ENCODE assay signal across 1 cellular context in genomic region chr9:112174965-112175795, GRCh38.
TF ChIP-seq lines count a peak whose summit lies in the region.

Gene SUSD1, minus strand, starts transcription at chr9:112175297. Its CDS starts 62 bp downstream, at chr9:112175235.

TF ChIP-seq in K562, 482 proteins besides CTCF, POLR2A, EP300 and RAD21 (continued from another document and continues in another):
- TF ChIP-seq ARID4B (CRISPR knock-in tag; IDR thresholded peaks at IDR 0.05) = no peak
- TF ChIP-seq GTF2F1 (IDR thresholded peaks at IDR 0.05; ENCODE audit: low read depth, low read length) = no peak
- TF ChIP-seq C11orf30 (IDR thresholded peaks at IDR 0.05; ENCODE audit: low read depth) = no peak
- TF ChIP-seq FIP1L1 (IDR thresholded peaks at IDR 0.05; ENCODE audit: low read depth, low read length, poor library complexity, severe bottlenecking) = peak; percentile 77
- TF ChIP-seq KLF13 (tag; IDR thresholded peaks at IDR 0.05; ENCODE audit: borderline replicate concordance, low read depth) = no peak
- TF ChIP-seq BRCA1 (IDR thresholded peaks at IDR 0.05) = no peak
- TF ChIP-seq BRCA1 (CRISPR knock-in tag; IDR thresholded peaks at IDR 0.05) = no peak
- TF ChIP-seq ZNF12 (CRISPR knock-in tag; IDR thresholded peaks at IDR 0.05) = no peak
- peak; percentile 98 for TF ChIP-seq CCNT2 (IDR thresholded peaks at IDR 0.05; ENCODE audit: borderline replicate concordance, extremely low read depth, insufficient read length, low read depth, low read length)
- TF ChIP-seq, protein P1, sequence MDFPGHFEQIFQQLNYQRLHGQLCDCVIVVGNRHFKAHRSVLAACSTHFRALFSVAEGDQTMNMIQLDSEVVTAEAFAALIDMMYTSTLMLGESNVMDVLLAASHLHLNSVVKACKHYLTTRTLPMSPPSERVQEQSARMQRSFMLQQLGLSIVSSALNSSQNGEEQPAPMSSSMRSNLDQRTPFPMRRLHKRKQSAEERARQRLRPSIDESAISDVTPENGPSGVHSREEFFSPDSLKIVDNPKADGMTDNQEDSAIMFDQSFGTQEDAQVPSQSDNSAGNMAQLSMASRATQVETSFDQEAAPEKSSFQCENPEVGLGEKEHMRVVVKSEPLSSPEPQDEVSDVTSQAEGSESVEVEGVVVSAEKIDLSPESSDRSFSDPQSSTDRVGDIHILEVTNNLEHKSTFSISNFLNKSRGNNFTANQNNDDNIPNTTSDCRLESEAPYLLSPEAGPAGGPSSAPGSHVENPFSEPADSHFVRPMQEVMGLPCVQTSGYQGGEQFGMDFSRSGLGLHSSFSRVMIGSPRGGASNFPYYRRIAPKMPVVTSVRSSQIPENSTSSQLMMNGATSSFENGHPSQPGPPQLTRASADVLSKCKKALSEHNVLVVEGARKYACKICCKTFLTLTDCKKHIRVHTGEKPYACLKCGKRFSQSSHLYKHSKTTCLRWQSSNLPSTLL (IDR thresholded peaks at IDR 0.05) = no peak
- no peak for TF ChIP-seq STAT6 (CRISPR knock-in tag; IDR thresholded peaks at IDR 0.05)
- no peak for TF ChIP-seq IRF1 (CRISPR knock-in tag; IDR thresholded peaks at IDR 0.05; ENCODE audit: borderline replicate concordance)
- peak; percentile 77; the same call in 1 of the 2 replicates for TF ChIP-seq PHF8 (IDR thresholded peaks at IDR 0.05; ENCODE audit: borderline replicate concordance, low read length)
- TF ChIP-seq MIER1 (IDR thresholded peaks at IDR 0.05; ENCODE audit: low read depth) = 0 out of 2 replicates have a peak, but pooled peaks have one; percentile 19
- TF ChIP-seq ATF1 (CRISPR knock-in tag; IDR thresholded peaks at IDR 0.05) = no peak
- no peak for TF ChIP-seq ATF1 (tag; IDR thresholded peaks at IDR 0.05)
- TF ChIP-seq ZC3H11A (IDR thresholded peaks at IDR 0.05; ENCODE audit: low read depth, low read length) = no peak
- TF ChIP-seq HES1 (IDR thresholded peaks at IDR 0.05; ENCODE audit: low read depth) = no peak
- 0 out of 2 replicates have a peak, but pooled peaks have one; percentile 38 for TF ChIP-seq MECOM (CRISPR knock-in tag; IDR thresholded peaks at IDR 0.05)
- no peak for TF ChIP-seq CBFB (CRISPR knock-in tag; IDR thresholded peaks at IDR 0.05)
- no peak; the same call in 1 of the 2 replicates for TF ChIP-seq CC2D1A (IDR thresholded peaks at IDR 0.05)
- no peak for TF ChIP-seq HOXB6 (CRISPR knock-in tag; IDR thresholded peaks at IDR 0.05; ENCODE audit: borderline replicate concordance)
- no peak for TF ChIP-seq POLR2AphosphoS5 (IDR thresholded peaks at IDR 0.05; ENCODE audit: control insufficient read depth, insufficient read depth, low read depth, low read length)
- TF ChIP-seq RBM22 (IDR thresholded peaks at IDR 0.05; ENCODE audit: low read depth, low read length, poor library complexity, severe bottlenecking) = no peak
- TF ChIP-seq ATF4 (CRISPR knock-in tag; IDR thresholded peaks at IDR 0.05) = no peak
- TF ChIP-seq ZBTB12 (CRISPR knock-in tag; IDR thresholded peaks at IDR 0.05) = no peak
- no peak for TF ChIP-seq SMAD2 (IDR thresholded peaks at IDR 0.05; ENCODE audit: low read depth, low read length)
- TF ChIP-seq ASH1L (IDR thresholded peaks at IDR 0.05; ENCODE audit: borderline replicate concordance, low read depth, partially characterized antibody) = no peak
- no peak for TF ChIP-seq POLR3A (IDR thresholded peaks at IDR 0.05; ENCODE audit: borderline replicate concordance, extremely low read depth, insufficient read depth, insufficient read length)
- no peak for TF ChIP-seq ZBTB17 (CRISPR knock-in tag; IDR thresholded peaks at IDR 0.05)
- TF ChIP-seq NR2F6 (CRISPR knock-in tag; IDR thresholded peaks at IDR 0.05) = no peak
- TF ChIP-seq, protein P2, sequence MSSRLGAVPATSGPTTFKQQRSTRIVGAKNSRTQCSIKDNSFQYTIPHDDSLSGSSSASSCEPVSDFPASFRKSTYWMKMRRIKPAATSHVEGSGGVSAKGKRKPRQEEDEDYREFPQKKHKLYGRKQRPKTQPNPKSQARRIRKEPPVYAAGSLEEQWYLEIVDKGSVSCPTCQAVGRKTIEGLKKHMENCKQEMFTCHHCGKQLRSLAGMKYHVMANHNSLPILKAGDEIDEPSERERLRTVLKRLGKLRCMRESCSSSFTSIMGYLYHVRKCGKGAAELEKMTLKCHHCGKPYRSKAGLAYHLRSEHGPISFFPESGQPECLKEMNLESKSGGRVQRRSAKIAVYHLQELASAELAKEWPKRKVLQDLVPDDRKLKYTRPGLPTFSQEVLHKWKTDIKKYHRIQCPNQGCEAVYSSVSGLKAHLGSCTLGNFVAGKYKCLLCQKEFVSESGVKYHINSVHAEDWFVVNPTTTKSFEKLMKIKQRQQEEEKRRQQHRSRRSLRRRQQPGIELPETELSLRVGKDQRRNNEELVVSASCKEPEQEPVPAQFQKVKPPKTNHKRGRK (tag; IDR thresholded peaks at IDR 0.05) = no peak
- TF ChIP-seq, protein P3, sequence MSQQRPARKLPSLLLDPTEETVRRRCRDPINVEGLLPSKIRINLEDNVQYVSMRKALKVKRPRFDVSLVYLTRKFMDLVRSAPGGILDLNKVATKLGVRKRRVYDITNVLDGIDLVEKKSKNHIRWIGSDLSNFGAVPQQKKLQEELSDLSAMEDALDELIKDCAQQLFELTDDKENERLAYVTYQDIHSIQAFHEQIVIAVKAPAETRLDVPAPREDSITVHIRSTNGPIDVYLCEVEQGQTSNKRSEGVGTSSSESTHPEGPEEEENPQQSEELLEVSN (IDR thresholded peaks at IDR 0.05; ENCODE audit: borderline replicate concordance in 1 of 2, extremely low read depth in 1 of 2, insufficient read depth in 1 of 2, insufficient read length in 1 of 2, low read depth in 1 of 2, low read length in 1 of 2, poor library complexity in 1 of 2, severe bottlenecking in 1 of 2) = peak; percentile 40 to 65
- TF ChIP-seq, protein P4, sequence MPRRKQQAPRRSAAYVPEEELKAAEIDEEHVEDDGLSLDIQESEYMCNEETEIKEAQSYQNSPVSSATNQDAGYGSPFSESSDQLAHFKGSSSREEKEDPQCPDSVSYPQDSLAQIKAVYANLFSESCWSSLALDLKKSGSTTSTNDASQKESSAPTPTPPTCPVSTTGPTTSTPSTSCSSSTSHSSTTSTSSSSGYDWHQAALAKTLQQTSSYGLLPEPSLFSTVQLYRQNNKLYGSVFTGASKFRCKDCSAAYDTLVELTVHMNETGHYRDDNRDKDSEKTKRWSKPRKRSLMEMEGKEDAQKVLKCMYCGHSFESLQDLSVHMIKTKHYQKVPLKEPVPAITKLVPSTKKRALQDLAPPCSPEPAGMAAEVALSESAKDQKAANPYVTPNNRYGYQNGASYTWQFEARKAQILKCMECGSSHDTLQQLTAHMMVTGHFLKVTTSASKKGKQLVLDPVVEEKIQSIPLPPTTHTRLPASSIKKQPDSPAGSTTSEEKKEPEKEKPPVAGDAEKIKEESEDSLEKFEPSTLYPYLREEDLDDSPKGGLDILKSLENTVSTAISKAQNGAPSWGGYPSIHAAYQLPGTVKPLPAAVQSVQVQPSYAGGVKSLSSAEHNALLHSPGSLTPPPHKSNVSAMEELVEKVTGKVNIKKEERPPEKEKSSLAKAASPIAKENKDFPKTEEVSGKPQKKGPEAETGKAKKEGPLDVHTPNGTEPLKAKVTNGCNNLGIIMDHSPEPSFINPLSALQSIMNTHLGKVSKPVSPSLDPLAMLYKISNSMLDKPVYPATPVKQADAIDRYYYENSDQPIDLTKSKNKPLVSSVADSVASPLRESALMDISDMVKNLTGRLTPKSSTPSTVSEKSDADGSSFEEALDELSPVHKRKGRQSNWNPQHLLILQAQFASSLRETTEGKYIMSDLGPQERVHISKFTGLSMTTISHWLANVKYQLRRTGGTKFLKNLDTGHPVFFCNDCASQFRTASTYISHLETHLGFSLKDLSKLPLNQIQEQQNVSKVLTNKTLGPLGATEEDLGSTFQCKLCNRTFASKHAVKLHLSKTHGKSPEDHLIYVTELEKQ (CRISPR knock-in tag; IDR thresholded peaks at IDR 0.05) = no peak
- TF ChIP-seq FOXP4 (CRISPR knock-in tag; IDR thresholded peaks at IDR 0.05; ENCODE audit: borderline replicate concordance) = no peak
- TF ChIP-seq NBN (IDR thresholded peaks at IDR 0.05; ENCODE audit: low read depth) = no peak
- no peak for TF ChIP-seq HMG20A (CRISPR knock-in tag; conservative IDR thresholded peaks at IDR 0.05)
